Comparison of ENCODE assay signal across 22 cellular contexts in genomic region chr14:60684203-60684602, GRCh38.
"Had no signal": no experiment of that assay in that cellular context is flagged by ENCODE, and none has a peak within 500 bp of the region (broad histone marks: within the 10 kb centered on the region; RNA-seq: fewer than 3 reads in every experiment).

No MANE protein-coding gene starts in this region.

- DNase-seq: activated CD8-positive, alpha-beta memory T cell treated with anti-CD3 and anti-CD28 coated beads for 24 hours; activated CD8-positive, alpha-beta memory T cell treated with anti-CD3 and anti-CD28 coated beads, Interleukin-2, amount 50 U/mL, for 48 hours; activated effector memory CD4-positive, alpha-beta T cell treated with Interleukin-2 at 50 U/mL for 16 hours; activated naive CD4-positive, alpha-beta T cell treated with anti-CD3 and anti-CD28 coated beads, Interleukin-2, amount 10 ng/mL, durations not matched to agents 7 days and 5 days; activated naive CD8-positive, alpha-beta T cell treated with anti-CD3 and anti-CD28 coated beads, Interleukin-2, amount 50 U/mL, for 24 hours; activated T-cell treated with anti-CD3 and anti-CD28 coated beads, Interleukin-2, amount 50 U/mL, for 48 hours; anterior cingulate cortex; brain microvascular endothelial cell; erythroblast; left cardiac atrium; lower lobe of right lung; nephron progenitor cell; nucleus accumbens; posterior cingulate gyrus; stimulated activated naive CD8-positive, alpha-beta T cell treated with anti-CD3 and anti-CD28 coated beads, Interleukin-15, Interleukin-2, amounts not matched to agents 100 U/mL and 50 U/mL, for 24 hours; T-helper 9 cell had no signal

- H3K27me3 ChIP-seq: brain microvascular endothelial cell, tibial nerve had no signal

- H3K9me3 ChIP-seq: lower lobe of right lung had no signal

- H3K27ac ChIP-seq: brain microvascular endothelial cell, coronary artery, lower lobe of right lung, tibial nerve had no signal

- H3K27ac Mint-ChIP-seq: activated naive CD4-positive, alpha-beta T cell treated with anti-CD3 and anti-CD28 coated beads, Interleukin-2, amount 10 ng/mL, durations not matched to agents 7 days and 5 days; activated naive CD8-positive, alpha-beta T cell treated with anti-CD3 and anti-CD28 coated beads, Interleukin-2, amount 50 U/mL, for 24 hours; nephron progenitor cell had no signal

- H3K4me3 Mint-ChIP-seq: activated naive CD4-positive, alpha-beta T cell treated with anti-CD3 and anti-CD28 coated beads, Interleukin-2, amount 10 ng/mL, durations not matched to agents 7 days and 5 days; activated naive CD8-positive, alpha-beta T cell treated with anti-CD3 and anti-CD28 coated beads, Interleukin-2, amount 50 U/mL, for 24 hours; central memory CD8-positive, alpha-beta T cell; nephron progenitor cell had no signal

- H3K4me3 ChIP-seq: coronary artery, lower lobe of right lung, tibial nerve had no signal

- H3K9me3 Mint-ChIP-seq: activated naive CD4-positive, alpha-beta T cell treated with anti-CD3 and anti-CD28 coated beads, Interleukin-2, amount 10 ng/mL, durations not matched to agents 7 days and 5 days; activated naive CD8-positive, alpha-beta T cell treated with anti-CD3 and anti-CD28 coated beads, Interleukin-2, amount 50 U/mL, for 24 hours; central memory CD8-positive, alpha-beta T cell had no signal

- H3K4me1 Mint-ChIP-seq: activated naive CD4-positive, alpha-beta T cell treated with anti-CD3 and anti-CD28 coated beads, Interleukin-2, amount 10 ng/mL, durations not matched to agents 7 days and 5 days; activated naive CD8-positive, alpha-beta T cell treated with anti-CD3 and anti-CD28 coated beads, Interleukin-2, amount 50 U/mL, for 24 hours; central memory CD8-positive, alpha-beta T cell had no signal

- ATAC-seq: activated CD4-positive, CD25-positive, alpha-beta regulatory T cell treated with anti-CD3 and anti-CD28 coated beads, Interleukin-2, amount 50 U/mL, for 24 hours; activated naive CD8-positive, alpha-beta T cell treated with anti-CD3 and anti-CD28 coated beads, Interleukin-2, amount 50 U/mL, for 24 hours; left cardiac atrium; lower lobe of right lung; stimulated activated naive CD8-positive, alpha-beta T cell treated with anti-CD3 and anti-CD28 coated beads, Interleukin-15, Interleukin-2, amounts not matched to agents 100 U/mL and 50 U/mL, for 24 hours had no signal

- FAIRE-seq: endometrium, urothelium cell line had no signal

- H3K36me3 Mint-ChIP-seq: activated naive CD4-positive, alpha-beta T cell treated with anti-CD3 and anti-CD28 coated beads, Interleukin-2, amount 10 ng/mL, durations not matched to agents 7 days and 5 days had no signal

- H3K4me1 ChIP-seq: lower lobe of right lung, tibial nerve had no signal

- H3K36me3 ChIP-seq: brain microvascular endothelial cell, lower lobe of right lung, tibial nerve had no signal
